34 cellular contexts compared by ENCODE assay signal in genomic region chr14:25375639-25376038, GRCh38.
"Had no signal": no experiment of that assay in that cellular context is flagged by ENCODE, and none has a peak within 500 bp of the region (broad histone marks: within the 10 kb centered on the region; RNA-seq: fewer than 3 reads in every experiment).

No MANE protein-coding gene starts in this region.

- FAIRE-seq: astrocyte, bronchial epithelial cell had no signal

- H3K4me3 ChIP-seq: adrenal gland, ascending aorta, body of pancreas, breast epithelium, cardiac muscle cell had no signal

- H3K36me3 ChIP-seq: adrenal gland, ascending aorta, brain microvascular endothelial cell, breast epithelium, cardiac muscle cell had no signal

- DNase-seq: activated effector memory CD4-positive, alpha-beta T cell treated with anti-CD3 and anti-CD28 coated beads, Interleukin-2, amount 50 U/mL, for 16 hours; activated effector memory CD4-positive, alpha-beta T cell treated with Interleukin-2 at 50 U/mL for 16 hours; activated gamma-delta T cell; activated gamma-delta T cell treated with Interleukin-2 at 50 U/mL for 16 hours; activated naive CD4-positive, alpha-beta T cell; activated naive CD4-positive, alpha-beta T cell treated with anti-CD3 and anti-CD28 coated beads for 36 hours; activated naive CD4-positive, alpha-beta T cell treated with anti-CD3 and anti-CD28 coated beads, Interleukin-2, amount 10 ng/mL, durations not matched to agents 7 days and 5 days; activated naive CD4-positive, alpha-beta T cell treated with anti-CD3 and anti-CD28 coated beads, Interleukin-2, amount 50 U/mL, for 16 hours; activated naive CD4-positive, alpha-beta T cell treated with Interleukin-2 at 50 U/mL for 16 hours; activated naive CD8-positive, alpha-beta T cell treated with anti-CD3 and anti-CD28 coated beads for 36 hours; activated naive CD8-positive, alpha-beta T cell treated with anti-CD3 and anti-CD28 coated beads, Interleukin-2, amount 10 ng/mL, durations not matched to agents 7 days and 5 days; activated naive CD8-positive, alpha-beta T cell treated with anti-CD3 and anti-CD28 coated beads, Interleukin-2, amount 50 U/mL, for 24 hours; activated T-cell treated with anti-CD3 and anti-CD28 coated beads, Interleukin-2, amount 50 U/mL, for 1 hour; activated T-cell treated with anti-CD3 and anti-CD28 coated beads, Interleukin-2, amount 50 U/mL, for 24 hours; activated T-cell treated with anti-CD3 and anti-CD28 coated beads, Interleukin-2, amount 50 U/mL, for 4 hours; activated T-cell treated with anti-CD3 and anti-CD28 coated beads, Interleukin-2, amount 50 U/mL, for 48 hours; activated T-cell treated with anti-CD3 and anti-CD28 coated beads, Interleukin-2, amount 50 U/mL, for 72 hours; adrenal gland; amniotic stem cell; amygdala; anterior cingulate cortex; aorta; body of pancreas; brain microvascular endothelial cell; caudate nucleus; central memory CD4-positive, alpha-beta T cell; cerebellar nuclear complex had no signal

- H3K4me1 ChIP-seq: adrenal gland, ascending aorta, body of pancreas, breast epithelium had no signal

- ATAC-seq: activated naive CD4-positive, alpha-beta T cell treated with anti-CD3 and anti-CD28 coated beads, Interleukin-2, amount 50 U/mL, for 72 hours; activated naive CD8-positive, alpha-beta T cell treated with anti-CD3 and anti-CD28 coated beads, Interleukin-2, amount 50 U/mL, for 24 hours; activated T-cell treated with anti-CD3 and anti-CD28 coated beads, Interleukin-2, amount 50 U/mL, for 4 hours; activated T-cell treated with anti-CD3 and anti-CD28 coated beads, Interleukin-2, amount 50 U/mL, for 72 hours; activated T-helper 17 cell treated with anti-CD3 and anti-CD28 coated beads, Interleukin-2, amount 50 U/mL, for 72 hours; body of pancreas had no signal

- H3K27me3 ChIP-seq: adrenal gland, ascending aorta, body of pancreas, brain microvascular endothelial cell, breast epithelium, cardiac muscle cell had no signal

- H3K27ac ChIP-seq: adrenal gland, ascending aorta, body of pancreas, brain microvascular endothelial cell, breast epithelium, cardiac muscle cell had no signal

- H3K9me3 ChIP-seq: ascending aorta, body of pancreas, breast epithelium had no signal
